In the genomic region with DNA sequence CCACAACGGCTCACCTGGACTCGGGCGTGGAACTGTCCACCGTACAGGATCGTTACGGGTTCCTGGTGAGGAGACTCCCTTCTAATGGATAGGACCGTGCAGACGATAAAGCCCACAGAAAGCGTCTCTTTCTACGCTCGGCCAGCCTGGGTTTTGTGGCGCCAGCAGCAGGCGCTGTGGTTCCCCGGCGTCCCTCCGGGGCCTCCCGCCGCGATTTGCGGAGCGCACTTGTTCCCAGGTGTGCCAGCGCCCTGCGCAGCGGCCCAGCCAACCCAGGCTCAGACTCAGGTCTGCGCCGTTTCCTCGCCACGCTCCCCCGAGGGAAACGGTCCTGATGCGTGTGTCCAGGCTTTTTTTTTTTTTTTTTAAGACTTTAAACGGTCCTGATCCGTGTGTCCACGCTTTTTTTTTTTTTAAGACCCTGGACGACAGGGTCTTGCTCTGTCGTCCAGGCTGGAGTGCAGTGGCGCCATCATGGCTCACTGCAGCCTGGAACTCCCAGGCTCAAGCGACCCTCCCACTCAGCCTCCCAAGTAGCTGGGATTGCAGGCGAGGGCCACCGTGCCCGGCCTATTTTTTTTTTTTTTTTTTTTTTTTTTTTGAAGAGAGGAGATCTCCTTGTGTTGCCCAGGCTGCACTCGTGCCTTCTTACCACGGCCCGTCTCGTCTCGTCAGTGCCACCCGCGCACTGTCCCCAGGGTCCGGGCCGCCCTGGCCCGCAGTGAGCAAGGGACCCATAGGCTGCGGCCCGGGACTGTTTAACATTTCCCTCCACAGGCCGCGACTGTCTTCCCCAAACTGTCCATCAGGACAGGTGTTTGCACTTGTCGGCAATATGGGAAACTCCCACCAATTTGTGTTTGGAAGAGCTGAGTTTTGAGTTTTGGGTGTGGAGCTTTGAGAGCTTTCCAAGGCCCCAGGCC, we compare ENCODE assay signal across 1 cellular context.
TF ChIP-seq lines count a peak whose summit lies in the region.

No MANE protein-coding gene starts in this region.

TF ChIP-seq in endothelial cell of umbilical vein, 7 proteins besides CTCF, POLR2A, EP300 and RAD21 (continued from another document):
- TF ChIP-seq GATA2 (IDR thresholded peaks at IDR 0.05; ENCODE audit: insufficient read depth, insufficient read length, low read depth, low read length) (no peak), POLR2AphosphoS5 (IDR thresholded peaks at IDR 0.05; ENCODE audit: insufficient read depth, low read depth, low read length) (no peak), MYC (IDR thresholded peaks at IDR 0.05; ENCODE audit: low read depth, low read length) (no peak), JUN (IDR thresholded peaks at IDR 0.05; ENCODE audit: borderline replicate concordance, insufficient read depth, insufficient read length, low read depth) (no peak), FOS (IDR thresholded peaks at IDR 0.05; ENCODE audit: borderline replicate concordance, insufficient read depth, low read length) (no peak)
- TF ChIP-seq, protein P1, sequence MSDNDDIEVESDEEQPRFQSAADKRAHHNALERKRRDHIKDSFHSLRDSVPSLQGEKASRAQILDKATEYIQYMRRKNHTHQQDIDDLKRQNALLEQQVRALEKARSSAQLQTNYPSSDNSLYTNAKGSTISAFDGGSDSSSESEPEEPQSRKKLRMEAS (IDR thresholded peaks at IDR 0.05; ENCODE audit: insufficient read depth, insufficient read length), result no peak
